In the genomic region with DNA sequence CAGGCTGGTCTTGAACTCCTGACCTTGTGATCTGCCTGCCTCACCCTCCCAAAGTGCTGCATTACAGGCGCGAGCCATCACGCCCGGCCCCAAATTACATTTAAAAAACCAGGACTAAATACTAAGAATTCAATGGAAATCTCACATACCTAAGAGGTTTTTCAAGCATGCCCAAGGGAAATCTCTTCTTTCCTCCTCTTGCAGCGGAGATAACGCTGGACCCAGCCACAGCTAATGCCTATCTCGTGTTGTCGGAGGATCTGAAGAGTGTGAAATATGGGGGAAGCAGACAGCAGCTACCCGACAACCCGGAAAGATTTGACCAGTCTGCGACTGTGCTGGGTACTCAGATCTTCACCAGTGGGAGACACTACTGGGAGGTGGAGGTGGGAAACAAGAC, we compare ENCODE assay signal across 26 cellular contexts. TPM values are rescaled to one million over a fixed set of nuclear protein-coding genes. Genes with fewer than 3 reads are reported as not detected.
DNase-seq lines count a peak whose midpoint lies in the region; ATAC-seq, FAIRE-seq and TF ChIP-seq lines count a peak whose summit lies in the region.
"Had no signal": no experiment of that assay in that cellular context is flagged by ENCODE, and none has a peak within 500 bp of the region (broad histone marks: within the 10 kb centered on the region; RNA-seq: fewer than 3 reads in every experiment).

No MANE protein-coding gene starts in this region.

- H3K27me3 ChIP-seq in H1 (replicated peaks in 1 of 4; ENCODE audit: control insufficient read depth in 3 of 4, extremely low read depth in 1 of 4, insufficient read depth in 3 of 4, low read length in 3 of 4) (no peaks in the 10 kb centered on the region), neuronal stem cell (ENCODE audit: control insufficient read depth in 3 of 3, insufficient read depth in 3 of 3, low read depth in 1 of 3, low read length in 3 of 3) (no peaks in the 10 kb centered on the region)
- H3K27me3 ChIP-seq: BE2C; BLaER1 treated with 17β-estradiol and CSF1 and Interleukin-3, amounts not matched to agents 10 nM and 100 nM had no signal

- DNase-seq in ELF-1 (ENCODE audit: low read depth, low spot score) (peak; percentile 37), H1 (ENCODE audit: low read depth in 1 of 2, low spot score in 2 of 2) (no peak), neuronal stem cell (ENCODE audit: low spot score) (no peak), NCI-H1048 (lab: John Stamatoyannopoulos, UW) (no peak), DMS114 treated with DMSO at 0.1 percent for 48 hours (lab: John Stamatoyannopoulos, UW; ENCODE audit: unreplicated experiment) (no peak)
- DNase-seq: 8988T; ACHN; AML-193; BE2C; CD4-positive, alpha-beta T cell; CD8-positive, alpha-beta memory T cell; DMS 273 treated with DMSO at 0.1 percent for 48 hours; DMS53; DMS79 treated with DMSO at 0.1 percent for 48 hours; GM23248; H9 had no signal

- POLR2A ChIA-PET in H1 (lab: Charles Lee; ENCODE audit: partially characterized antibody) = interaction anchor here (1.0 kb wide), 1 partner anchor 13 kb away, joined by 3 read pairs; no protein-coding TSS in a partner anchor

- H3K23ac ChIP-seq in H1 (ENCODE audit: insufficient read length) = no peak overlapping the region
- H3K23ac ChIP-seq in neuronal stem cell (ENCODE audit: low read depth, low read length, poor library complexity) = no peak overlapping the region

- H3K36me3 ChIP-seq in H1 (ENCODE audit: control insufficient read depth in 2 of 4, insufficient read depth in 4 of 4, low read length in 3 of 4) (no peaks in the 10 kb centered on the region), neuronal stem cell (replicated peaks in 1 of 2; ENCODE audit: control insufficient read depth in 2 of 2, insufficient read depth in 2 of 2, low read length in 2 of 2) (no peaks in the 10 kb centered on the region)
- H3K36me3 ChIP-seq: BE2C; BLaER1 treated with 17β-estradiol and CSF1 and Interleukin-3, amounts not matched to agents 10 nM and 100 nM had no signal

- WGBS in H1 (ENCODE audit: extremely low coverage in 1 of 2, insufficient coverage in 1 of 2, insufficient read length in 1 of 2, insufficient replicate concordance in 2 of 2, low coverage in 1 of 2, low lambda C conversion rate in 2 of 2, missing lambda C conversion rate in 1 of 2), 2 experiments = 92% methylated on average over 11 of the region's 11 CpGs; no CpG with 5 or more reads in 1 of the 2 experiments
- no CpG with 5 or more reads among the region's 11 CpGs for WGBS in neuronal stem cell (ENCODE audit: extremely low coverage in 2 of 2, insufficient read length in 2 of 2, insufficient replicate concordance in 1 of 2), 2 donors

- H3K18ac ChIP-seq in H1 (ENCODE audit: extremely low read depth, low read length) (0 out of 2 replicates have a peak overlapping the region, but pooled peaks have one; percentile 4), neuronal stem cell (ENCODE audit: low read length) (no peak overlapping the region)

- H3K79me1 ChIP-seq in H1 (ENCODE audit: low read depth, low read length) (no peaks in the 10 kb centered on the region), neuronal stem cell (ENCODE audit: low read depth, low read length) (no peaks in the 10 kb centered on the region)

- H2AFZ ChIP-seq in H1 (ENCODE audit: low read length) = peak overlapping the region; percentile 40; the same call in 1 of the 2 replicates
- no peak overlapping the region for H2AFZ ChIP-seq in neuronal stem cell (ENCODE audit: low read length)
- H2AFZ ChIP-seq: GM23248 had no signal

- H3K4ac ChIP-seq in H1 (replicated peaks; ENCODE audit: insufficient read length, low read depth, low read length) (no peak overlapping the region), neuronal stem cell (ENCODE audit: low read length) (no peak overlapping the region)

- no peak overlapping the region for H2BK15ac ChIP-seq in H1 (ENCODE audit: low read length)
- H2BK15ac ChIP-seq in neuronal stem cell (ENCODE audit: low read length) = no peak overlapping the region

- CTCF ChIA-PET in H1 (lab: Charles Lee; ENCODE audit: partially characterized antibody) = interaction anchor here (0.6 to 0.9 kb wide), 2 partner anchors 16 to 81 kb away, joined by 3 to 6 read pairs; no protein-coding TSS in a partner anchor

- no peak for ATAC-seq in HG03432 (IDR thresholded peaks at IDR 0.05; ENCODE audit: unreplicated experiment)
- ATAC-seq: A549, HCT116 had no signal

- H3K4me3 ChIP-seq in H1 (ENCODE audit: extremely low read depth in 1 of 4, insufficient read depth in 2 of 4, low read depth in 3 of 4, low read length in 4 of 4) = no peak overlapping the region
- no peak overlapping the region for H3K4me3 ChIP-seq in neuronal stem cell (ENCODE audit: low read length in 2 of 2)
- H3K4me3 ChIP-seq: A549; BLaER1 treated with 17β-estradiol and CSF1 and Interleukin-3, amounts not matched to agents 10 nM and 100 nM; GM23248 had no signal

- H4K8ac ChIP-seq in H1 (ENCODE audit: extremely low read depth, insufficient read depth, low read length) (no peak overlapping the region), neuronal stem cell (ENCODE audit: low read depth, low read length) (no peak overlapping the region)

- no peak overlapping the region for H2AK5ac ChIP-seq in H1 (ENCODE audit: low read depth, low read length)
- no peak overlapping the region for H2AK5ac ChIP-seq in neuronal stem cell (ENCODE audit: low read depth, low read length)

- no peak for TF ChIP-seq POLR2A in H1 (IDR thresholded peaks at IDR 0.05; ENCODE audit: control extremely low read depth in 1 of 2, low read depth in 2 of 2, low read length in 2 of 2)

- H2BK5ac ChIP-seq in H1 (ENCODE audit: low read depth, low read length) = no peak overlapping the region
- no peak overlapping the region for H2BK5ac ChIP-seq in neuronal stem cell (ENCODE audit: low read length)

- H2BK12ac ChIP-seq in H1 (ENCODE audit: low read depth, low read length) (no peak overlapping the region), neuronal stem cell (ENCODE audit: low read length) (no peak overlapping the region)

- H3K56ac ChIP-seq in H1 (replicated peaks; ENCODE audit: insufficient read length, low read depth, low read length) = no peak overlapping the region

- H3K23me2 ChIP-seq in H1 (ENCODE audit: low read depth, low read length) = peaks cover 2% of the 10 kb centered on the region; the same call in 1 of the 2 replicates

- H3K4me1 ChIP-seq in H1 (replicated peaks in 1 of 4; ENCODE audit: control insufficient read depth in 3 of 4, insufficient read depth in 4 of 4, low read length in 3 of 4) (no peaks in the 10 kb centered on the region), neuronal stem cell (ENCODE audit: control insufficient read depth in 2 of 2, insufficient read depth in 1 of 2, low read depth in 1 of 2, low read length in 2 of 2) (no peaks in the 10 kb centered on the region)
- H3K4me1 ChIP-seq: A549, BE2C had no signal

- H3K79me2 ChIP-seq in H1 (ENCODE audit: control insufficient read depth in 1 of 2, insufficient read depth in 2 of 2, low read length in 2 of 2) = no peaks in the 10 kb centered on the region

- H4K20me1 ChIP-seq in H1 (replicated peaks in 1 of 2; ENCODE audit: control insufficient read depth in 1 of 2, insufficient read depth in 2 of 2, low read length in 2 of 2) = no peaks in the 10 kb centered on the region
- H4K20me1 ChIP-seq: BLaER1 treated with 17β-estradiol and CSF1 and Interleukin-3, amounts not matched to agents 10 nM and 100 nM had no signal

- TF ChIP-seq RAD21 in H1 (IDR thresholded peaks at IDR 0.05 in 1 of 2, conservative IDR thresholded peaks at IDR 0.05 in 1 of 2; ENCODE audit: low read depth in 2 of 2, low read length in 2 of 2) = no peak

- no peak overlapping the region for H2BK120ac ChIP-seq in H1 (replicated peaks; ENCODE audit: low read depth, low read length)
- no peak overlapping the region for H2BK120ac ChIP-seq in neuronal stem cell (ENCODE audit: low read depth, low read length)

- H3K9ac ChIP-seq in H1 (replicated peaks in 1 of 4; ENCODE audit: extremely low read depth in 1 of 4, low read depth in 3 of 4, low read length in 3 of 4) (no peak overlapping the region), neuronal stem cell (ENCODE audit: low read depth, low read length, poor library complexity) (no peak overlapping the region)
- H3K9ac ChIP-seq: BLaER1 treated with 17β-estradiol and CSF1 and Interleukin-3, amounts not matched to agents 10 nM and 100 nM; GM23248 had no signal

- H3K9me3 ChIP-seq in H1 (ENCODE audit: insufficient read depth in 2 of 2, low read depth in 1 of 2, low read length in 1 of 2) (no peaks in the 10 kb centered on the region), neuronal stem cell (replicated peaks in 1 of 2; ENCODE audit: control insufficient read depth in 2 of 2, insufficient read depth in 1 of 2, low read depth in 1 of 2, low read length in 2 of 2) (no peaks in the 10 kb centered on the region)
- H3K9me3 ChIP-seq: A549, BE2C had no signal

- H3K4me2 ChIP-seq in H1 (ENCODE audit: insufficient read depth in 1 of 2, low read depth in 2 of 2, low read length in 2 of 2) (no peak overlapping the region), neuronal stem cell (ENCODE audit: insufficient read depth, low read length, poor library complexity, severe bottlenecking) (no peak overlapping the region)
- H3K4me2 ChIP-seq: A549; BLaER1 treated with 17β-estradiol and CSF1 and Interleukin-3, amounts not matched to agents 10 nM and 100 nM had no signal

- TF ChIP-seq CTCF in H1 (IDR thresholded peaks at IDR 0.05; ENCODE audit: control extremely low read depth in 1 of 3, insufficient read depth in 1 of 3, low read depth in 1 of 3, low read length in 3 of 3) = no peak

- H4K91ac ChIP-seq in H1 (replicated peaks; ENCODE audit: insufficient read length, low read length) (no peak overlapping the region), neuronal stem cell (ENCODE audit: low read depth, low read length, poor library complexity) (no peak overlapping the region)

- H2BK20ac ChIP-seq in H1 (ENCODE audit: low read length) = no peak overlapping the region

- TF ChIP-seq EP300 in H1 (IDR thresholded peaks at IDR 0.05; ENCODE audit: borderline replicate concordance in 1 of 2, low read depth in 2 of 2, low read length in 2 of 2) = no peak

- no peak overlapping the region for H4K5ac ChIP-seq in H1 (ENCODE audit: insufficient read length, low read depth, low read length)

- H3K14ac ChIP-seq in H1 (ENCODE audit: insufficient read length) = no peak overlapping the region
- H3K14ac ChIP-seq in neuronal stem cell (ENCODE audit: low read length) = peak overlapping the region; percentile 82

- H3K27ac ChIP-seq in H1 (ENCODE audit: low read depth, low read length) (no peak overlapping the region), neuronal stem cell (replicated peaks; ENCODE audit: low read length) (no peak overlapping the region)
- H3K27ac ChIP-seq: A549; BLaER1 treated with 17β-estradiol and CSF1 and Interleukin-3, amounts not matched to agents 10 nM and 100 nM; GM23248 had no signal

- FAIRE-seq in H1 (lab: Jason Lieb, UNC) = no peak
- FAIRE-seq: A549, D721Med, G401.6, GM12892 had no signal

RNA-seq across cellular contexts. Expression of gene TRIML1, which starts 7.4 kb away (rescaled TPM):
- total RNA-seq in H1 (2021; fragmentation: NEBNext Ultra II Directional; extraction: Animal tissue kit (Norgen Biotek cat#: 25700)) = not detected in 2 replicates
- not detected in 2 replicates for polyA plus RNA-seq in H1 (2011; rRNA removed)
- polyA plus RNA-seq in H1 (2011; cell fraction: cytosol; rRNA removed) = not detected
- polyA plus RNA-seq in H1 (2011; cell fraction: nucleus; rRNA removed) = not detected
- polyA plus RNA-seq in H1 (2012, experiment 1 of 2) = not detected in 4 replicates
- not detected for polyA plus RNA-seq in H1 (2012, experiment 2 of 2)
- 0.04 TPM for polyA plus RNA-seq in H1 (2013, experiment 1 of 2)
- not detected for polyA plus RNA-seq in H1 (2013, experiment 2 of 2)
- polyA minus RNA-seq in H1 (2011; rRNA and poly(A)+ RNA removed) = not detected in 2 replicates
- not detected for polyA minus RNA-seq in H1 (2011; cell fraction: cytosol; rRNA and poly(A)+ RNA removed)
- polyA minus RNA-seq in H1 (2011; cell fraction: nucleus; rRNA and poly(A)+ RNA removed) = not detected
- not detected for polyA plus RNA-seq in neuronal stem cell (2013, experiment 1 of 2)
- polyA plus RNA-seq in neuronal stem cell (2013, experiment 2 of 2) = not detected
- total RNA-seq: CD4-positive, alpha-beta T cell; CD8-positive, alpha-beta memory T cell; Daoy; GM23248; H4; H9 had no signal
- polyA plus RNA-seq: A549; CD14-positive monocyte; CD8-positive, alpha-beta memory T cell; GM23248 had no signal

RNA-seq across cellular contexts. Expression of gene TRIML2, which starts 37.2 kb away (rescaled TPM):
- total RNA-seq in H1 (2021; fragmentation: NEBNext Ultra II Directional; extraction: Animal tissue kit (Norgen Biotek cat#: 25700)) = 59.2 and 62.8 TPM in 2 replicates
- polyA plus RNA-seq in H1 (2011; rRNA removed) = 25.6 and 28.1 TPM in 2 replicates
- polyA plus RNA-seq in H1 (2011; cell fraction: cytosol; rRNA removed) = 49.5 TPM
- 53.0 TPM for polyA plus RNA-seq in H1 (2011; cell fraction: nucleus; rRNA removed)
- 52.0 to 73.5 TPM (median 58.8 TPM) in 4 replicates for polyA plus RNA-seq in H1 (2012, experiment 1 of 2)
- 23.3 TPM for polyA plus RNA-seq in H1 (2012, experiment 2 of 2)
- polyA plus RNA-seq in H1 (2013, experiment 1 of 2) = 197 TPM
- polyA plus RNA-seq in H1 (2013, experiment 2 of 2) = 181 TPM
- 22.7 and 24.1 TPM in 2 replicates for polyA minus RNA-seq in H1 (2011; rRNA and poly(A)+ RNA removed)
- polyA minus RNA-seq in H1 (2011; cell fraction: cytosol; rRNA and poly(A)+ RNA removed) = 18.0 TPM
- 29.6 TPM for polyA minus RNA-seq in H1 (2011; cell fraction: nucleus; rRNA and poly(A)+ RNA removed)
- polyA plus RNA-seq in neuronal stem cell (2013, experiment 1 of 2) = not detected
- polyA plus RNA-seq in neuronal stem cell (2013, experiment 2 of 2) = not detected
- total RNA-seq: CD4-positive, alpha-beta T cell; CD8-positive, alpha-beta memory T cell; GM23248 had no signal
- polyA plus RNA-seq: CD14-positive monocyte; CD8-positive, alpha-beta memory T cell; GM23248 had no signal
